Comparison of ENCODE assay signal across 1 cellular context in genomic region chr18:3254725-3255124, GRCh38.
TF ChIP-seq lines count a peak whose summit lies in the region.

No MANE protein-coding gene starts in this region.

TF ChIP-seq in K562, 482 proteins besides CTCF, POLR2A, EP300 and RAD21:
- TF ChIP-seq ZFP1 (CRISPR knock-in tag; IDR thresholded peaks at IDR 0.05) (no peak), GABPB2 (CRISPR knock-in tag; conservative IDR thresholded peaks at IDR 0.05) (0 out of 2 replicates have a peak, but pooled peaks have one; percentile 25), HNRNPH1 (optimal IDR thresholded peaks at IDR 0.05; ENCODE audit: low read depth, low read length) (no peak)
- TF ChIP-seq, protein P1, sequence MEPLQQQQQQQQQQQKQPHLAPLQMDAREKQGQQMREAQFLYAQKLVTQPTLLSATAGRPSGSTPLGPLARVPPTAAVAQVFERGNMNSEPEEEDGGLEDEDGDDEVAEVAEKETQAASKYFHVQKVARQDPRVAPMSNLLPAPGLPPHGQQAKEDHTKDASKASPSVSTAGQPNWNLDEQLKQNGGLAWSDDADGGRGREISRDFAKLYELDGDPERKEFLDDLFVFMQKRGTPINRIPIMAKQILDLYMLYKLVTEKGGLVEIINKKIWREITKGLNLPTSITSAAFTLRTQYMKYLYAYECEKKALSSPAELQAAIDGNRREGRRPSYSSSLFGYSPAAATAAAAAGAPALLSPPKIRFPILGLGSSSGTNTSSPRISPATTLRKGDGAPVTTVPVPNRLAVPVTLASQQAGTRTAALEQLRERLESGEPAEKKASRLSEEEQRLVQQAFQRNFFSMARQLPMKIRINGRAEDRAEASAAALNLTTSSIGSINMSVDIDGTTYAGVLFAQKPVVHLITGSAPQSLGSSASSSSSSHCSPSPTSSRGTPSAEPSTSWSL (CRISPR knock-in tag; IDR thresholded peaks at IDR 0.05; ENCODE audit: borderline replicate concordance), result no peak
- TF ChIP-seq, protein P2, sequence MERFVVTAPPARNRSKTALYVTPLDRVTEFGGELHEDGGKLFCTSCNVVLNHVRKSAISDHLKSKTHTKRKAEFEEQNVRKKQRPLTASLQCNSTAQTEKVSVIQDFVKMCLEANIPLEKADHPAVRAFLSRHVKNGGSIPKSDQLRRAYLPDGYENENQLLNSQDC (CRISPR knock-in tag; IDR thresholded peaks at IDR 0.05), result no peak
